ENCODE assay signal across 30 cellular contexts in genomic region chr19:39553082-39553652, GRCh38. TPM values are rescaled to one million over a fixed set of nuclear protein-coding genes. Genes with fewer than 3 reads are reported as not detected.
DNase-seq lines count a peak whose midpoint lies in the region; ATAC-seq and TF ChIP-seq lines count a peak whose summit lies in the region.
"Had no signal": no experiment of that assay in that cellular context is flagged by ENCODE, and none has a peak within 500 bp of the region (broad histone marks: within the 10 kb centered on the region; RNA-seq: fewer than 3 reads in every experiment).

No MANE protein-coding gene starts in this region.

- DNase-seq in activated naive CD8-positive, alpha-beta T cell treated with anti-CD3 and anti-CD28 coated beads for 36 hours, result no peak
- no peak for DNase-seq in activated naive CD8-positive, alpha-beta T cell treated with anti-CD3 and anti-CD28 coated beads, Interleukin-2, amount 50 U/mL, for 24 hours
- DNase-seq in MM.1S, result no peak
- DNase-seq in NCI-H69 (lab: John Stamatoyannopoulos, UW), result peak; percentile 36
- DNase-seq in anterior cingulate cortex (lab: John Stamatoyannopoulos, UW), result no peak
- DNase-seq in activated T-helper 2 cell treated with anti-CD3 and anti-CD28 coated beads, Interferon-gamma antibody, Interleukin-2, Interleukin-4, amounts not matched to agents 10 μg/mL and 5 μg/mL and 100 μg/mL, durations not matched to agents 14 hours and 24 hours and 36 hours (ENCODE audit: low spot score), result no peak
- DNase-seq: DMS153, DND-41, H7, NCI-H1048, NCI-H1417, NCI-H187, NCI-H2081 treated with DMSO at 0.1 percent for 48 hours, NCI-H2171 treated with DMSO at 0.1 percent for 48 hours, NCI-H446, NCI-H524 treated with DMSO at 0.1 percent for 48 hours, SHP77, T-helper 1 cell had no signal

- ATAC-seq in activated naive CD8-positive, alpha-beta T cell treated with anti-CD3 and anti-CD28 coated beads, Interleukin-2, amount 50 U/mL, for 24 hours, result no peak
- ATAC-seq in GM18498 (IDR thresholded peaks at IDR 0.05; ENCODE audit: unreplicated experiment), result no peak
- ATAC-seq: A549, HepG2, K562, Panc1 had no signal

- peaks cover 17% of the 10 kb centered on the region for H3K4me1 Mint-ChIP-seq in activated naive CD8-positive, alpha-beta T cell treated with anti-CD3 and anti-CD28 coated beads for 36 hours
- H3K4me1 Mint-ChIP-seq in activated naive CD8-positive, alpha-beta T cell treated with anti-CD3 and anti-CD28 coated beads, Interleukin-2, amount 50 U/mL, for 24 hours, result peaks cover 11% of the 10 kb centered on the region
- peaks cover 24% of the 10 kb centered on the region for H3K4me1 Mint-ChIP-seq in activated T-helper 2 cell treated with anti-CD3 and anti-CD28 coated beads, Interferon-gamma antibody, Interleukin-2, Interleukin-4, amounts not matched to agents 10 μg/mL and 5 μg/mL and 100 μg/mL, durations not matched to agents 14 hours and 24 hours and 36 hours (ENCODE audit: low read depth)

- no peaks in the 10 kb centered on the region for H3K27me3 Mint-ChIP-seq in activated naive CD8-positive, alpha-beta T cell treated with anti-CD3 and anti-CD28 coated beads for 36 hours
- H3K27me3 Mint-ChIP-seq in activated naive CD8-positive, alpha-beta T cell treated with anti-CD3 and anti-CD28 coated beads, Interleukin-2, amount 50 U/mL, for 24 hours, result no peaks in the 10 kb centered on the region
- H3K27me3 Mint-ChIP-seq in activated T-helper 2 cell treated with anti-CD3 and anti-CD28 coated beads, Interferon-gamma antibody, Interleukin-2, Interleukin-4, amounts not matched to agents 10 μg/mL and 5 μg/mL and 100 μg/mL, durations not matched to agents 14 hours and 24 hours and 36 hours (ENCODE audit: low read depth), result no peaks in the 10 kb centered on the region

- no peaks in the 10 kb centered on the region for H3K27me3 ChIP-seq in MM.1S (replicated peaks; ENCODE audit: insufficient read depth, low read length)

- peaks cover 32% of the 10 kb centered on the region for H3K4me1 ChIP-seq in MM.1S (ENCODE audit: low read length)
- H3K4me1 ChIP-seq: A549 had no signal

- H3K79me2 ChIP-seq in MM.1S (ENCODE audit: low read length), result no peaks in the 10 kb centered on the region

- H3K4me2 ChIP-seq in MM.1S (ENCODE audit: low read depth, low read length), result peak overlapping the region; percentile 75; the same call in 1 of the 2 replicates
- H3K4me2 ChIP-seq: A549 had no signal

- TF ChIP-seq CTCF in MM.1S (IDR thresholded peaks at IDR 0.05; ENCODE audit: low read length), result no peak

- H3K9me2 ChIP-seq in MM.1S (replicated peaks; ENCODE audit: insufficient read depth, low read length), result no peaks in the 10 kb centered on the region

- H3K36me3 ChIP-seq in MM.1S (replicated peaks; ENCODE audit: insufficient read depth, low read length), result no peaks in the 10 kb centered on the region

- no peak overlapping the region for H3K9ac ChIP-seq in MM.1S (ENCODE audit: low read length)

- H3K4me3 Mint-ChIP-seq in activated naive CD8-positive, alpha-beta T cell treated with anti-CD3 and anti-CD28 coated beads for 36 hours, result no peak overlapping the region
- no peak overlapping the region for H3K4me3 Mint-ChIP-seq in activated naive CD8-positive, alpha-beta T cell treated with anti-CD3 and anti-CD28 coated beads, Interleukin-2, amount 50 U/mL, for 24 hours
- no peak overlapping the region for H3K4me3 Mint-ChIP-seq in activated T-helper 2 cell treated with anti-CD3 and anti-CD28 coated beads, Interferon-gamma antibody, Interleukin-2, Interleukin-4, amounts not matched to agents 10 μg/mL and 5 μg/mL and 100 μg/mL, durations not matched to agents 14 hours and 24 hours and 36 hours (ENCODE audit: low read depth)

- H3F3A ChIP-seq in MM.1S (ENCODE audit: insufficient read depth, low read length), result peaks cover 27% of the 10 kb centered on the region

- no peak overlapping the region for H3K4me3 ChIP-seq in MM.1S (ENCODE audit: low read length)
- H3K4me3 ChIP-seq: A549, K562 had no signal

- H3K36me3 Mint-ChIP-seq in activated naive CD8-positive, alpha-beta T cell treated with anti-CD3 and anti-CD28 coated beads for 36 hours, result no peaks in the 10 kb centered on the region
- no peaks in the 10 kb centered on the region for H3K36me3 Mint-ChIP-seq in activated naive CD8-positive, alpha-beta T cell treated with anti-CD3 and anti-CD28 coated beads, Interleukin-2, amount 50 U/mL, for 24 hours (ENCODE audit: low read depth)
- H3K36me3 Mint-ChIP-seq in activated T-helper 2 cell treated with anti-CD3 and anti-CD28 coated beads, Interferon-gamma antibody, Interleukin-2, Interleukin-4, amounts not matched to agents 10 μg/mL and 5 μg/mL and 100 μg/mL, durations not matched to agents 14 hours and 24 hours and 36 hours (ENCODE audit: low read depth), result no peaks in the 10 kb centered on the region
- H3K36me3 Mint-ChIP-seq: CD14-positive monocyte had no signal

- no peak overlapping the region for H2AFZ ChIP-seq in MM.1S (ENCODE audit: low read length)

- H3K9me3 Mint-ChIP-seq in activated naive CD8-positive, alpha-beta T cell treated with anti-CD3 and anti-CD28 coated beads for 36 hours, result no peaks in the 10 kb centered on the region
- H3K9me3 Mint-ChIP-seq in activated naive CD8-positive, alpha-beta T cell treated with anti-CD3 and anti-CD28 coated beads, Interleukin-2, amount 50 U/mL, for 24 hours, result no peaks in the 10 kb centered on the region
- H3K9me3 Mint-ChIP-seq in activated T-helper 2 cell treated with anti-CD3 and anti-CD28 coated beads, Interferon-gamma antibody, Interleukin-2, Interleukin-4, amounts not matched to agents 10 μg/mL and 5 μg/mL and 100 μg/mL, durations not matched to agents 14 hours and 24 hours and 36 hours, result no peaks in the 10 kb centered on the region
- H3K9me3 Mint-ChIP-seq: CD14-positive monocyte had no signal

- H3K27ac ChIP-seq in MM.1S (ENCODE audit: low read length), result no peak overlapping the region
- H3K27ac ChIP-seq: A549, RWPE1 had no signal

- H3K27ac Mint-ChIP-seq in activated naive CD8-positive, alpha-beta T cell treated with anti-CD3 and anti-CD28 coated beads for 36 hours, result peak overlapping the region; percentile 27
- no peak overlapping the region for H3K27ac Mint-ChIP-seq in activated naive CD8-positive, alpha-beta T cell treated with anti-CD3 and anti-CD28 coated beads, Interleukin-2, amount 50 U/mL, for 24 hours
- no peak overlapping the region for H3K27ac Mint-ChIP-seq in activated T-helper 2 cell treated with anti-CD3 and anti-CD28 coated beads, Interferon-gamma antibody, Interleukin-2, Interleukin-4, amounts not matched to agents 10 μg/mL and 5 μg/mL and 100 μg/mL, durations not matched to agents 14 hours and 24 hours and 36 hours

- intact Hi-C loops in activated T-helper 2 cell treated with anti-CD3 and anti-CD28 coated beads, Interferon-gamma antibody, Interleukin-2, Interleukin-4, amounts not matched to agents 10 μg/mL and 5 μg/mL and 100 μg/mL, durations not matched to agents 14 hours and 24 hours and 36 hours (cut with micrococcal nuclease), result no loop called here

- no peaks in the 10 kb centered on the region for H3K9me3 ChIP-seq in MM.1S (replicated peaks; ENCODE audit: insufficient read depth, low read length)
- H3K9me3 ChIP-seq: A549 had no signal

- no peaks in the 10 kb centered on the region for H4K20me1 ChIP-seq in MM.1S (ENCODE audit: insufficient read depth, low read length)

RNA-seq across cellular contexts. Expression of gene EID2, which starts 13.2 kb away (rescaled TPM):
- 10 to 100 TPM; 13.6 to 14.2 TPM for total RNA-seq in activated naive CD8-positive, alpha-beta T cell treated with anti-CD3 and anti-CD28 coated beads for 36 hours
- 17.2 and 18.3 TPM in 2 replicates for total RNA-seq in activated T-helper 2 cell treated with anti-CD3 and anti-CD28 coated beads, Interferon-gamma antibody, Interleukin-2, Interleukin-4, amounts not matched to agents 10 μg/mL and 5 μg/mL and 100 μg/mL, durations not matched to agents 14 hours and 24 hours and 36 hours

RNA-seq across cellular contexts. Expression of gene EID2B, which starts 20.5 kb away (rescaled TPM):
- 1 to 10 TPM; 2.4 to 2.7 TPM for total RNA-seq in activated naive CD8-positive, alpha-beta T cell treated with anti-CD3 and anti-CD28 coated beads for 36 hours
- 3.5 and 4.1 TPM in 2 replicates for total RNA-seq in activated T-helper 2 cell treated with anti-CD3 and anti-CD28 coated beads, Interferon-gamma antibody, Interleukin-2, Interleukin-4, amounts not matched to agents 10 μg/mL and 5 μg/mL and 100 μg/mL, durations not matched to agents 14 hours and 24 hours and 36 hours

RNA-seq across cellular contexts. Expression of gene SELENOV, which starts 38.2 kb away (rescaled TPM):
- not detected for total RNA-seq in activated naive CD8-positive, alpha-beta T cell treated with anti-CD3 and anti-CD28 coated beads for 36 hours
- not detected in 2 replicates for total RNA-seq in activated T-helper 2 cell treated with anti-CD3 and anti-CD28 coated beads, Interferon-gamma antibody, Interleukin-2, Interleukin-4, amounts not matched to agents 10 μg/mL and 5 μg/mL and 100 μg/mL, durations not matched to agents 14 hours and 24 hours and 36 hours
- total RNA-seq: HepG2, HT1080, LHCN-M2, MCF 10A, OCI-LY7, SK-MEL-5 had no signal

RNA-seq across cellular contexts. Expression of gene LGALS13, which starts 49.2 kb away (rescaled TPM):
- not detected for total RNA-seq in activated naive CD8-positive, alpha-beta T cell treated with anti-CD3 and anti-CD28 coated beads for 36 hours
- not detected in 2 replicates for total RNA-seq in activated T-helper 2 cell treated with anti-CD3 and anti-CD28 coated beads, Interferon-gamma antibody, Interleukin-2, Interleukin-4, amounts not matched to agents 10 μg/mL and 5 μg/mL and 100 μg/mL, durations not matched to agents 14 hours and 24 hours and 36 hours
- total RNA-seq: H7, HepG2, HT1080, LHCN-M2, MCF 10A, OCI-LY7, SK-MEL-5 had no signal

RNA-seq across cellular contexts. Expression of gene DLL3, which starts 54.4 kb away (rescaled TPM):
- total RNA-seq in activated naive CD8-positive, alpha-beta T cell treated with anti-CD3 and anti-CD28 coated beads for 36 hours, result 1 to 10 TPM; 1.1 to 1.4 TPM
- total RNA-seq in activated T-helper 2 cell treated with anti-CD3 and anti-CD28 coated beads, Interferon-gamma antibody, Interleukin-2, Interleukin-4, amounts not matched to agents 10 μg/mL and 5 μg/mL and 100 μg/mL, durations not matched to agents 14 hours and 24 hours and 36 hours, result 1.6 and 1.8 TPM in 2 replicates
